Comparison of ENCODE assay signal across 8 cellular contexts in the genomic region with DNA sequence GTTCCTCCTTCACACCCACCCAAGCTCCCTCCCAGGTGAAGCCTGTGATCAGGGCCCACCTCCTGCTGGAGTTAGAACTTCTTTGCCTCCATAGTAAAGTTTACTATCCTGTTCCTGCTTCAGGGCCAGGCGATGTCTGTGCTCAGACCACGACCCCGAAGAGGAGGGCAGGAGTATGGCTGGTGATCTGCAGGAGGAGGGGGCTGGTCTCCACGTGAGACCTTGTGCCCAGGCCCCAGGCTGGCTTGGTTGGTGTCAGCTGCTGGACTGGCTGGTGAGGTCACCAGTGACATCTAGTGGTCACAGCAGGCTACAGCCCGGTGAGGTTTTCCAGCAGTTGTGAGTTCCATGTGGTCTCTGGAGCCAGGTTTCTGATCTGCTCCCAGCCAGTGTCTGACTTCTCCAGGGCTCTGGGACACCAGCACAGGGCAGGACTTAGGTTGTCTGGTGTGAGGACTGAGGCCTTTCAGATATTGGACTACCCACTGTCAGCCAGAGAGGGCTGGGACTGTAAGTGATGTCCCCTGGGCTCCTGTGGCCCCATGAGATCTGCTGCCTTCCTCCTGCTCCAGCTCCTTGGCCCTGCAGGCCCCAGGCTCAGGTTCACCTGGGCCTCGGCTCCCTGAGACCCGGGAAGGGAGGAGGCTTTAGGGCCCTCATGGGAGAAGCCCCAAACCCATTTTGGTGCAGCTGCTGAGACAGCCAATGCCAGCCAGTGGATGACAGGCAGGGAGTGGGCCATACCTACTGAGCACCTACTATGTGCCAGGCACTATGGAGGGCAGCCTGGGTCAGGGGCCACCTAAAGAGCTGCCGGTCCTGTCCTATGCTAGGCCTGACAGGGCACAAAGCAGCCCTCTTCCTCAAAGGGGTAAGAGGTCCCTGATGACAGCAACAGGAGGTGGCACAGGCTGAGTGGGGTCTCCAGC. TPM values are rescaled to one million over a fixed set of nuclear protein-coding genes. Genes with fewer than 3 reads are reported as not detected.
DNase-seq lines count a peak whose midpoint lies in the region; ATAC-seq and TF ChIP-seq lines count a peak whose summit lies in the region.

No MANE protein-coding gene starts in this region.

- no peak for ATAC-seq in GM21447 (IDR thresholded peaks at IDR 0.05; ENCODE audit: unreplicated experiment)

- intact Hi-C loops in spleen (cut with DNase I; ENCODE audit: low total_unique reads), result loop anchor here (5.0 kb wide), 1 partner anchor 54 kb away; no protein-coding TSS in a partner anchor

- H3K27ac Mint-ChIP-seq in T-helper 2 cell treated with Interferon-gamma antibody and Interleukin-4, amounts not matched to agents 5 μg/mL and 100 μg/mL, for 36 hours, result no peak overlapping the region

- H3K27me3 ChIP-seq in BE2C (no peaks in the 10 kb centered on the region), spleen (replicated peaks in 1 of 7) (peaks cover 0 to 10% (median 0%) of the 10 kb centered on the region in 7 donors)

- no peak for TF ChIP-seq POLR2A in spleen (IDR thresholded peaks at IDR 0.05)

- H3K27ac ChIP-seq in spleen, result no peak overlapping the region

- H3K36me3 ChIP-seq in BE2C, result no peaks in the 10 kb centered on the region
- H3K36me3 ChIP-seq in spleen, result no peaks in the 10 kb centered on the region

- peak; percentile 88 for DNase-seq in BE2C
- peak; percentile 73 for DNase-seq in GM19238 (ENCODE audit: insufficient read length, low spot score)
- DNase-seq in NCI-H1105 treated with DMSO at 0.1 percent for 48 hours (lab: John Stamatoyannopoulos, UW), result peak; percentile 59
- DNase-seq in T-helper 2 cell treated with Interferon-gamma antibody and Interleukin-4, amounts not matched to agents 5 μg/mL and 100 μg/mL, for 36 hours (ENCODE audit: low spot score), result peak; percentile 47
- peak; percentile 62 for DNase-seq in astrocyte of the spinal cord (ENCODE audit: low read depth, low spot score)
- peak; percentile 52 for DNase-seq in iPS DF 19.7 (ENCODE audit: low read depth, low spot score)
- DNase-seq in spleen, result peak; percentile 86

- H3K4me1 ChIP-seq in BE2C (peaks cover 21% of the 10 kb centered on the region), spleen (peaks cover 0 to 27% (median 11%) of the 10 kb centered on the region in 6 donors)

- H3K4me3 ChIP-seq in BE2C (ENCODE audit: low read depth, low read length) (no peak overlapping the region), astrocyte of the spinal cord (ENCODE audit: low read depth, low read length) (no peak overlapping the region), spleen (no peak overlapping the region)

- H3K36me3 Mint-ChIP-seq in T-helper 2 cell treated with Interferon-gamma antibody and Interleukin-4, amounts not matched to agents 5 μg/mL and 100 μg/mL, for 36 hours (ENCODE audit: low read depth), result no peaks in the 10 kb centered on the region

- 5 to 29% (median 22%) methylated on average over 5 to 8 of the region's 8 CpGs for WGBS in spleen, 5 donors

- H3K9me3 ChIP-seq in BE2C, result no peaks in the 10 kb centered on the region
- H3K9me3 ChIP-seq in spleen, result no peaks in the 10 kb centered on the region

- no peaks in the 10 kb centered on the region for H3K4me1 Mint-ChIP-seq in T-helper 2 cell treated with Interferon-gamma antibody and Interleukin-4, amounts not matched to agents 5 μg/mL and 100 μg/mL, for 36 hours (ENCODE audit: low read depth)

- H3K27me3 Mint-ChIP-seq in T-helper 2 cell treated with Interferon-gamma antibody and Interleukin-4, amounts not matched to agents 5 μg/mL and 100 μg/mL, for 36 hours (ENCODE audit: low read depth), result peaks cover 7% of the 10 kb centered on the region

- TF ChIP-seq CTCF in BE2C (IDR thresholded peaks at IDR 0.05; ENCODE audit: low read depth, low read length), result peak; percentile 99
- TF ChIP-seq CTCF in astrocyte of the spinal cord (IDR thresholded peaks at IDR 0.05; ENCODE audit: low read depth, low read length), result peak; percentile 96
- TF ChIP-seq CTCF in spleen (IDR thresholded peaks at IDR 0.05 in 8 of 11, conservative IDR thresholded peaks at IDR 0.05 in 3 of 11), result peak; percentile 68 to 94 (median 85)

- no peak overlapping the region for H3K4me3 Mint-ChIP-seq in T-helper 2 cell treated with Interferon-gamma antibody and Interleukin-4, amounts not matched to agents 5 μg/mL and 100 μg/mL, for 36 hours

- H3K9me3 Mint-ChIP-seq in T-helper 2 cell treated with Interferon-gamma antibody and Interleukin-4, amounts not matched to agents 5 μg/mL and 100 μg/mL, for 36 hours, result no peaks in the 10 kb centered on the region

- in situ Hi-C loops in astrocyte of the spinal cord (cut with HindIII; ENCODE audit: low sequenced_read_pairs), result no loop called here

RNA-seq across cellular contexts. Expression of gene UBL4B, which starts 6.0 kb away (rescaled TPM):
- polyA plus RNA-seq in BE2C (2012; ENCODE audit: insufficient read depth, insufficient read length, low read depth), result 0.49 TPM
- total RNA-seq in spleen, result not detected
- not detected for polyA plus RNA-seq in spleen

RNA-seq across cellular contexts. Expression of gene ALX3, which starts 35.8 kb away (rescaled TPM):
- not detected for polyA plus RNA-seq in BE2C (2012; ENCODE audit: insufficient read depth, insufficient read length, low read depth)
- total RNA-seq in spleen, result not detected
- under 1 TPM in 2 of 3 donors, not detected in 1; 0.10 to 0.12 TPM for polyA plus RNA-seq in spleen

RNA-seq across cellular contexts. Expression of gene SLC6A17, which starts 44.0 kb away (rescaled TPM):
- polyA plus RNA-seq in BE2C (2012; ENCODE audit: insufficient read depth, insufficient read length, low read depth), result 15.5 TPM
- total RNA-seq in spleen, result not detected
- polyA plus RNA-seq in spleen, result under 1 TPM in 2 of 3 donors, not detected in 1; under 0.01 to 0.02 TPM
